ENCODE assay signal across 25 cellular contexts in genomic region chr7:74496272-74496671, GRCh38. TPM values are rescaled to one million over a fixed set of nuclear protein-coding genes. Genes with fewer than 3 reads are reported as not detected.
A peak's percentile ranks its signal among the peaks of the same experiment; 100 is the strongest.
DNase-seq lines count a peak whose midpoint lies in the region; ATAC-seq, FAIRE-seq and TF ChIP-seq lines count a peak whose summit lies in the region.
"Had no signal": no experiment of that assay in that cellular context is flagged by ENCODE, and none has a peak within 500 bp of the region (broad histone marks: within the 10 kb centered on the region; RNA-seq: fewer than 3 reads in every experiment).

No MANE protein-coding gene starts in this region.

- H2BK5ac ChIP-seq in H9 (ENCODE audit: insufficient read length, low read length) (no peak overlapping the region), IMR-90 (ENCODE audit: low read depth, low read length, poor library complexity, severe bottlenecking) (peak overlapping the region; percentile 17), trophoblast cell (ENCODE audit: low read depth, low read length, poor library complexity) (no peak overlapping the region)

- no peak overlapping the region for H4K91ac ChIP-seq in H9 (ENCODE audit: insufficient read length, low read depth, low read length)
- H4K91ac ChIP-seq in IMR-90 (ENCODE audit: insufficient read depth, low read depth, low read length), result no peak overlapping the region
- no peak overlapping the region for H4K91ac ChIP-seq in trophoblast cell (ENCODE audit: low read depth, low read length)

- H2BK12ac ChIP-seq in H9 (ENCODE audit: insufficient read length, low read depth, low read length), result no peak overlapping the region
- no peak overlapping the region for H2BK12ac ChIP-seq in trophoblast cell (ENCODE audit: low read length)

- H3K27me3 ChIP-seq in H9 (ENCODE audit: insufficient read depth, low read length), result no peaks in the 10 kb centered on the region; the same call in 1 of the 2 replicates
- H3K27me3 ChIP-seq in IMR-90 (ENCODE audit: control insufficient read depth, insufficient read depth, low read length), result no peaks in the 10 kb centered on the region
- no peaks in the 10 kb centered on the region for H3K27me3 ChIP-seq in bronchial epithelial cell (ENCODE audit: control insufficient read depth, insufficient read depth, low read length)
- no peaks in the 10 kb centered on the region for H3K27me3 ChIP-seq in trophoblast cell (ENCODE audit: insufficient read depth, low read length)
- H3K27me3 ChIP-seq: BLaER1 treated with 17β-estradiol and CSF1 and Interleukin-3, amounts not matched to agents 10 nM and 100 nM; Peyer's patch; SJCRH30 had no signal

- H2AK9ac ChIP-seq in IMR-90 (replicated peaks; ENCODE audit: low read depth, low read length, poor library complexity), result no peak overlapping the region

- H2BK20ac ChIP-seq in H9 (ENCODE audit: low read depth, low read length, poor library complexity, severe bottlenecking) (no peak overlapping the region), IMR-90 (ENCODE audit: low read depth, low read length) (no peak overlapping the region)

- H2BK15ac ChIP-seq in H9 (ENCODE audit: low read depth, low read length) (no peak overlapping the region), IMR-90 (ENCODE audit: low read depth, low read length) (no peak overlapping the region)

- H3K4me1 Mint-ChIP-seq in H9, result peaks cover 13 to 28% of the 10 kb centered on the region in 2 experiments

- H3K9me3 Mint-ChIP-seq in H9, result peaks cover 13 to 16% of the 10 kb centered on the region in 2 experiments

- H2BK120ac ChIP-seq in H9 (ENCODE audit: low read depth, low read length, poor library complexity, severe bottlenecking) (no peak overlapping the region), IMR-90 (ENCODE audit: low read depth, low read length) (no peak overlapping the region), trophoblast cell (ENCODE audit: insufficient read depth, low read length, poor library complexity) (no peak overlapping the region)

- no peak for TF ChIP-seq RAD21 in IMR-90 (IDR thresholded peaks at IDR 0.05; ENCODE audit: low read length)

- WGBS in H9 (ENCODE audit: extremely low coverage, insufficient read length, low lambda C conversion rate), result no CpG with 5 or more reads among the region's 6 CpGs
- WGBS in IMR-90 (ENCODE audit: extremely low coverage in 2 of 2, insufficient read length in 1 of 2), 2 experiments, result 100% methylated on average over 1 of the region's 6 CpGs; no CpG with 5 or more reads in 1 of the 2 experiments
- no CpG with 5 or more reads among the region's 6 CpGs for WGBS in trophoblast cell (ENCODE audit: extremely low coverage, insufficient coverage, insufficient read length)

- no peak overlapping the region for H3K27ac ChIP-seq in H9 (ENCODE audit: insufficient read length, low read depth, low read length)
- H3K27ac ChIP-seq in IMR-90 (ENCODE audit: insufficient read depth, low read length), result no peak overlapping the region
- H3K27ac ChIP-seq in trophoblast cell (ENCODE audit: low read depth, low read length), result no peak overlapping the region
- H3K27ac ChIP-seq: BLaER1 treated with 17β-estradiol and CSF1 and Interleukin-3, amounts not matched to agents 10 nM and 100 nM; Peyer's patch; SJCRH30 had no signal

- intact Hi-C loops in IMR-90 (cut with micrococcal nuclease) (no loop called here), head of caudate nucleus (cut with DNase I) (no loop called here)

- dilution Hi-C loops in IMR-90 (cut with HindIII; ENCODE audit: low sequenced_read_pairs, unreplicated experiment), result no loop called here

- H3K4me1 ChIP-seq in H9 (ENCODE audit: insufficient read depth, low read length) (no peaks in the 10 kb centered on the region), IMR-90 (ENCODE audit: control insufficient read depth, insufficient read depth, low read length) (no peaks in the 10 kb centered on the region), trophoblast cell (ENCODE audit: control insufficient read depth in 1 of 2, insufficient read depth in 2 of 2, low read length in 2 of 2) (no peaks in the 10 kb centered on the region)
- H3K4me1 ChIP-seq: Caco-2, Peyer's patch, SJCRH30 had no signal

- H2AFZ ChIP-seq in H9 (ENCODE audit: low read length) (no peak overlapping the region), IMR-90 (replicated peaks; ENCODE audit: low read length, poor library complexity) (peak overlapping the region; percentile 41), trophoblast cell (ENCODE audit: insufficient read depth, low read length, poor library complexity) (no peak overlapping the region)

- ATAC-seq in IMR-90 (ENCODE audit: low read depth), result no peak

- peaks cover 3% of the 10 kb centered on the region for H3K79me1 ChIP-seq in H9 (ENCODE audit: insufficient read depth, low read depth, low read length, poor library complexity, severe bottlenecking)
- H3K79me1 ChIP-seq in IMR-90 (ENCODE audit: low read depth in 1 of 2, low read length in 2 of 2), result peaks cover 49 to 93% of the 10 kb centered on the region in 2 experiments
- no peaks in the 10 kb centered on the region for H3K79me1 ChIP-seq in trophoblast cell (ENCODE audit: low read length)

- in situ Hi-C loops in IMR-90 (cut with MboI; ENCODE audit: low sequenced_read_pairs), result no loop called here

- no peaks in the 10 kb centered on the region for H3K23me2 ChIP-seq in H9 (ENCODE audit: insufficient read length, low read depth, low read length, poor library complexity, severe bottlenecking)

- H3K9me1 ChIP-seq in IMR-90 (ENCODE audit: insufficient read depth, low read length), result peaks cover 22% of the 10 kb centered on the region

- H3K23ac ChIP-seq in H9 (ENCODE audit: insufficient read length, low read depth, low read length) (no peak overlapping the region), IMR-90 (ENCODE audit: low read depth, low read length) (no peak overlapping the region), trophoblast cell (ENCODE audit: low read length) (peak overlapping the region; percentile 6)

- TF ChIP-seq POLR2A in IMR-90 (IDR thresholded peaks at IDR 0.05; ENCODE audit: low read depth, low read length), result no peak

- H4K12ac ChIP-seq in trophoblast cell (ENCODE audit: low read depth, low read length), result no peak overlapping the region

- DNase-seq in H9 (no peak), IMR-90 (no peak), bronchial epithelial cell (ENCODE audit: low read depth) (no peak), trophoblast cell (no peak), head of caudate nucleus (no peak), OCI-M1 (lab: John Stamatoyannopoulos, UW) (no peak), NCI-H2171 (lab: John Stamatoyannopoulos, UW) (no peak)
- DNase-seq in stimulated activated naive CD4-positive, alpha-beta T cell treated with Interleukin-2 at 50 U/mL for 16 hours (lab: John Stamatoyannopoulos, UW), result no peak
- DNase-seq: Caco-2; CD4-positive, alpha-beta memory T cell; DMS 273 treated with DMSO at 0.1 percent for 48 hours; DMS79 treated with DMSO at 0.1 percent for 48 hours; HCEC 1CT; KBM-7; MM.1S; NCI-H1092; NCI-H1436; NCI-H187 treated with DMSO at 0.1 percent for 48 hours; NCI-H2107; NCI-H510A treated with DMSO at 0.1 percent for 48 hours; NCI-H774; Peyer's patch; SJCRH30 had no signal

- H3K27ac Mint-ChIP-seq in H9, result peak overlapping the region in 1 of 3 experiments; percentile 76; a peak in 1 of 7 replicates

- H4K20me1 ChIP-seq in H9 (ENCODE audit: control insufficient read depth, insufficient read depth, insufficient read length), result peaks cover 7% of the 10 kb centered on the region
- peaks cover 39% of the 10 kb centered on the region for H4K20me1 ChIP-seq in IMR-90 (ENCODE audit: insufficient read depth, low read length)

- H3K14ac ChIP-seq in H9 (ENCODE audit: insufficient read depth, low read length), result no peak overlapping the region
- H3K14ac ChIP-seq in IMR-90 (replicated peaks; ENCODE audit: low read depth, low read length), result no peak overlapping the region
- H3K14ac ChIP-seq in trophoblast cell (ENCODE audit: low read length), result no peak overlapping the region

- no peaks in the 10 kb centered on the region for H3K27me3 Mint-ChIP-seq in H9 (ENCODE audit: low read depth)

- peak; percentile 68 for FAIRE-seq in bronchial epithelial cell (lab: Jason Lieb, UNC)
- FAIRE-seq: GM12892 had no signal

- TF ChIP-seq CTCF in H9 (conservative IDR thresholded peaks at IDR 0.05), result no peak
- TF ChIP-seq CTCF in IMR-90 (conservative IDR thresholded peaks at IDR 0.05; ENCODE audit: low read depth, low read length), result no peak
- no peak for TF ChIP-seq CTCF in bronchial epithelial cell (IDR thresholded peaks at IDR 0.05; ENCODE audit: insufficient read depth, low read length, severe bottlenecking)

- CTCF ChIA-PET in IMR-90 (lab: Yijun Ruan, JAX), result no interaction called here

- H3K18ac ChIP-seq in H9 (ENCODE audit: insufficient read length, low read depth, low read length) (peak overlapping the region; percentile 7), IMR-90 (ENCODE audit: low read depth, low read length) (no peak overlapping the region), trophoblast cell (ENCODE audit: low read length) (no peak overlapping the region)

- H3K36me3 ChIP-seq in IMR-90 (ENCODE audit: control insufficient read depth, insufficient read depth, low read length) (no peaks in the 10 kb centered on the region; the same call in 1 of the 2 replicates), bronchial epithelial cell (ENCODE audit: control insufficient read depth, insufficient read depth, low read length) (peaks cover 2% of the 10 kb centered on the region), trophoblast cell (ENCODE audit: control insufficient read depth in 1 of 2, insufficient read depth in 2 of 2, low read length in 2 of 2) (no peaks in the 10 kb centered on the region)
- H3K36me3 ChIP-seq: Peyer's patch had no signal

- BruUV-seq in IMR-90 (replicated peaks; lab: Mats Ljungman, UMichigan), result no TSS peak

- H4K8ac ChIP-seq in H9 (replicated peaks; ENCODE audit: insufficient read length, low read depth, low read length) (peak overlapping the region; percentile 12), IMR-90 (ENCODE audit: low read depth in 2 of 2, low read length in 2 of 2) (no peak overlapping the region), trophoblast cell (ENCODE audit: low read depth, low read length) (no peak overlapping the region)

- no peak overlapping the region for H2AK5ac ChIP-seq in H9 (ENCODE audit: insufficient read length, low read length)
- H2AK5ac ChIP-seq in IMR-90 (ENCODE audit: low read depth, low read length), result no peak overlapping the region
- H2AK5ac ChIP-seq in trophoblast cell (ENCODE audit: low read length), result no peak overlapping the region

- H4K5ac ChIP-seq in H9 (ENCODE audit: insufficient read length, low read depth, low read length) (no peak overlapping the region), IMR-90 (ENCODE audit: low read depth, low read length) (no peak overlapping the region)

- POLR2A ChIA-PET in IMR-90 (lab: Charles Lee; ENCODE audit: unreplicated experiment), result no interaction called here

- H3T11ph ChIP-seq in H9 (ENCODE audit: low read length), result no peak overlapping the region

- no peak overlapping the region for H3K4ac ChIP-seq in H9 (ENCODE audit: low read depth, low read length)
- H3K4ac ChIP-seq in IMR-90 (ENCODE audit: low read depth, low read length), result no peak overlapping the region
- H3K4ac ChIP-seq in trophoblast cell (ENCODE audit: low read depth, low read length), result no peak overlapping the region

- H3K9me3 ChIP-seq in H9 (ENCODE audit: control insufficient read depth, low read depth, low read length) (no peaks in the 10 kb centered on the region), IMR-90 (ENCODE audit: control insufficient read depth, insufficient read depth, low read length) (peaks cover 3% of the 10 kb centered on the region), trophoblast cell (ENCODE audit: insufficient read depth, low read depth, low read length) (peaks cover 6% of the 10 kb centered on the region)
- H3K9me3 ChIP-seq: Caco-2, Peyer's patch, SJCRH30 had no signal

- peak overlapping the region in 1 of 2 experiments; percentile 34; a peak in 1 of 5 replicates for H3K4me3 Mint-ChIP-seq in H9
- H3K4me3 Mint-ChIP-seq: CD4-positive, alpha-beta memory T cell had no signal

- H3K56ac ChIP-seq in H9 (ENCODE audit: insufficient read length, low read depth, low read length), result no peak overlapping the region
- no peak overlapping the region for H3K56ac ChIP-seq in IMR-90 (ENCODE audit: extremely low read depth, insufficient read depth, low read length)

- no peak overlapping the region for H3K9ac ChIP-seq in H9 (ENCODE audit: extremely low read depth, insufficient read length, low read length)
- H3K9ac ChIP-seq in IMR-90 (ENCODE audit: low read depth, low read length), result no peak overlapping the region
- H3K9ac ChIP-seq in trophoblast cell (ENCODE audit: low read length), result no peak overlapping the region
- H3K9ac ChIP-seq: BLaER1 treated with 17β-estradiol and CSF1 and Interleukin-3, amounts not matched to agents 10 nM and 100 nM had no signal

- no peak overlapping the region for H3K4me2 ChIP-seq in H9 (ENCODE audit: insufficient read depth, insufficient read length, low read length)
- H3K4me2 ChIP-seq in IMR-90 (ENCODE audit: low read depth, low read length), result no peak overlapping the region
- H3K4me2 ChIP-seq in trophoblast cell (ENCODE audit: low read length), result no peak overlapping the region
- H3K4me2 ChIP-seq: BLaER1 treated with 17β-estradiol and CSF1 and Interleukin-3, amounts not matched to agents 10 nM and 100 nM had no signal

- no peak overlapping the region for H3K4me3 ChIP-seq in IMR-90 (ENCODE audit: insufficient read depth, low read depth, low read length)
- no peak overlapping the region for H3K4me3 ChIP-seq in bronchial epithelial cell (ENCODE audit: low read depth, low read length)
- H3K4me3 ChIP-seq in trophoblast cell (ENCODE audit: low read depth, low read length), result peak overlapping the region; percentile 41
- H3K4me3 ChIP-seq: BLaER1 treated with 17β-estradiol and CSF1 and Interleukin-3, amounts not matched to agents 10 nM and 100 nM; Peyer's patch; SJCRH30 had no signal

- H3K79me2 ChIP-seq in H9 (ENCODE audit: insufficient read depth, low read length) (peaks cover 3% of the 10 kb centered on the region; the same call in 1 of the 2 replicates), trophoblast cell (ENCODE audit: control insufficient read depth, insufficient read depth, low read length, poor library complexity) (no peaks in the 10 kb centered on the region)

- peaks cover 25 to 40% (median 26%) of the 10 kb centered on the region in 3 experiments for H3K36me3 Mint-ChIP-seq in H9 (ENCODE audit: insufficient read depth in 1 of 3, low read depth in 3 of 3)

RNA-seq across cellular contexts. Expression of gene GTF2IRD1, which starts 42.6 kb away (rescaled TPM):
- total RNA-seq in H9 (2021) (34.3 and 39.9 TPM in 2 replicates), IMR-90 (2012; rRNA removed) (4.1 and 5.0 TPM in 2 replicates), bronchial epithelial cell (18.2 and 23.7 TPM in 2 replicates)
- polyA plus RNA-seq in IMR-90 (2012; rRNA removed), result 21.9 and 22.6 TPM in 2 replicates
- 19.6 and 26.0 TPM in 2 replicates for polyA plus RNA-seq in IMR-90 (2012; cell fraction: cytosol; rRNA removed)
- polyA plus RNA-seq in IMR-90 (2012; cell fraction: nucleus; rRNA removed; ENCODE audit: low replicate concordance), result 27.5 and 33.3 TPM in 2 replicates
- polyA plus RNA-seq in trophoblast cell (2013), result 20.3 and 24.6 TPM in 2 replicates
